Comparison of ENCODE assay signal across 10 cellular contexts in genomic region chr12:30515351-30515750, GRCh38.
A peak's percentile ranks its signal among the peaks of the same experiment; 100 is the strongest.
DNase-seq lines count a peak whose midpoint lies in the region; ATAC-seq and TF ChIP-seq lines count a peak whose summit lies in the region.
"Had no signal": no experiment of that assay in that cellular context is flagged by ENCODE, and none has a peak within 500 bp of the region (broad histone marks: within the 10 kb centered on the region; RNA-seq: fewer than 3 reads in every experiment).

No MANE protein-coding gene starts in this region.

- no peak overlapping the region for H2BK120ac ChIP-seq in mesenchymal stem cell (ENCODE audit: low read depth, low read length)

- no peak for TF ChIP-seq EP300 in stomach (IDR thresholded peaks at IDR 0.05)

- H3K4me3 ChIP-seq in DOHH2 (ENCODE audit: low read length) (no peak overlapping the region), body of pancreas (no peak overlapping the region), mesenchymal stem cell (ENCODE audit: insufficient read depth in 1 of 2, low read depth in 1 of 2, low read length in 2 of 2) (no peak overlapping the region), stomach (no peak overlapping the region)
- H3K4me3 ChIP-seq: upper lobe of left lung had no signal

- H2AK5ac ChIP-seq in mesenchymal stem cell (ENCODE audit: low read length, severe bottlenecking), result no peak overlapping the region

- no peak overlapping the region for H3K18ac ChIP-seq in mesenchymal stem cell (ENCODE audit: low read depth in 1 of 2, low read length in 2 of 2)

- H4K8ac ChIP-seq in mesenchymal stem cell (ENCODE audit: low read length), result no peak overlapping the region

- no peak overlapping the region for H4K91ac ChIP-seq in mesenchymal stem cell (ENCODE audit: low read length)

- H3K4ac ChIP-seq in mesenchymal stem cell (ENCODE audit: low read depth in 1 of 2, low read length in 2 of 2), result no peak overlapping the region

- no peak overlapping the region for H3K14ac ChIP-seq in mesenchymal stem cell (ENCODE audit: low read length in 2 of 2)

- H3K79me2 ChIP-seq in DOHH2 (ENCODE audit: control insufficient read depth, low read length), result no peaks in the 10 kb centered on the region

- no peaks in the 10 kb centered on the region for H3K4me1 Mint-ChIP-seq in Calu3 (ENCODE audit: low read depth, unreplicated experiment)

- no peak overlapping the region for H3K27ac ChIP-seq in DOHH2 (ENCODE audit: low read depth, low read length)
- no peak overlapping the region for H3K27ac ChIP-seq in body of pancreas
- H3K27ac ChIP-seq in mesenchymal stem cell (ENCODE audit: low read length, poor library complexity, severe bottlenecking), result no peak overlapping the region
- H3K27ac ChIP-seq in stomach, result no peak overlapping the region
- H3K27ac ChIP-seq: upper lobe of left lung had no signal

- no peaks in the 10 kb centered on the region for H3K27me3 ChIP-seq in DOHH2 (ENCODE audit: control insufficient read depth, low read length)
- H3K27me3 ChIP-seq in body of pancreas, result no peaks in the 10 kb centered on the region
- H3K27me3 ChIP-seq in mesenchymal stem cell (ENCODE audit: control insufficient read depth in 1 of 2, insufficient read depth in 1 of 2, low read length in 2 of 2), result no peaks in the 10 kb centered on the region
- H3K27me3 ChIP-seq in stomach, result no peaks in the 10 kb centered on the region
- H3K27me3 ChIP-seq: upper lobe of left lung had no signal

- no peaks in the 10 kb centered on the region for H4K20me1 ChIP-seq in DOHH2 (ENCODE audit: control insufficient read depth, insufficient read depth, low read depth, low read length)

- no peak overlapping the region for H2BK12ac ChIP-seq in mesenchymal stem cell (ENCODE audit: low read length in 2 of 2)

- H3K27me3 Mint-ChIP-seq in Calu3 (ENCODE audit: unreplicated experiment), result no peaks in the 10 kb centered on the region

- CTCF ChIA-PET in Calu3 (lab: Charles Lee), result no interaction called here

- BruUV-seq in Calu3 (replicated peaks; lab: Mats Ljungman, UMichigan), result no TSS peak

- H2BK15ac ChIP-seq in mesenchymal stem cell (ENCODE audit: low read depth, poor library complexity, severe bottlenecking), result no peak overlapping the region

- no peak for TF ChIP-seq POLR2A in body of pancreas (IDR thresholded peaks at IDR 0.05)
- TF ChIP-seq POLR2A in stomach (IDR thresholded peaks at IDR 0.05), result no peak

- no peak overlapping the region for H3K27ac Mint-ChIP-seq in Calu3 (ENCODE audit: unreplicated experiment)

- no peak overlapping the region for H2AFZ ChIP-seq in mesenchymal stem cell (ENCODE audit: low read depth, low read length)

- H3F3A ChIP-seq in DOHH2 (ENCODE audit: control insufficient read depth, insufficient read depth), result no peaks in the 10 kb centered on the region

- H3K9me3 ChIP-seq in DOHH2 (ENCODE audit: control insufficient read depth, insufficient read depth, low read length), result no peaks in the 10 kb centered on the region
- H3K9me3 ChIP-seq in body of pancreas, result no peaks in the 10 kb centered on the region
- no peaks in the 10 kb centered on the region for H3K9me3 ChIP-seq in mesenchymal stem cell (ENCODE audit: control insufficient read depth, low read length)
- H3K9me3 ChIP-seq in stomach, result no peaks in the 10 kb centered on the region
- H3K9me3 ChIP-seq: upper lobe of left lung had no signal

- no peak overlapping the region for H3K23ac ChIP-seq in mesenchymal stem cell (ENCODE audit: low read length in 2 of 2)

- intact Hi-C loops in body of pancreas (cut with DNase I), result no loop called here
- intact Hi-C loops in stomach (cut with DNase I; ENCODE audit: low total_unique reads), result no loop called here
- intact Hi-C loops in Calu3 (cut with micrococcal nuclease; ENCODE audit: unreplicated experiment), result no loop called here

- H3K9me3 Mint-ChIP-seq in Calu3 (ENCODE audit: low read depth, unreplicated experiment), result no peaks in the 10 kb centered on the region

- H3K4me2 ChIP-seq in DOHH2 (ENCODE audit: low read length), result no peak overlapping the region
- no peak overlapping the region for H3K4me2 ChIP-seq in mesenchymal stem cell (ENCODE audit: low read length, poor library complexity, severe bottlenecking)

- no peak for ATAC-seq in body of pancreas
- no peak for ATAC-seq in HG02759 (IDR thresholded peaks at IDR 0.05; ENCODE audit: unreplicated experiment)

- H3K36me3 Mint-ChIP-seq in Calu3 (ENCODE audit: insufficient read depth, unreplicated experiment), result no peaks in the 10 kb centered on the region

- H3K4me3 Mint-ChIP-seq in Calu3 (ENCODE audit: low read depth, unreplicated experiment), result no peak overlapping the region

- H3K79me1 ChIP-seq in mesenchymal stem cell (replicated peaks; ENCODE audit: low read length, poor library complexity, severe bottlenecking), result no peaks in the 10 kb centered on the region

- TF ChIP-seq CTCF in DOHH2 (IDR thresholded peaks at IDR 0.05; ENCODE audit: low read depth, low read length, poor library complexity, severe bottlenecking) (peak; percentile 17), body of pancreas (IDR thresholded peaks at IDR 0.05) (peak in 4 of 7 experiments; percentile 30 to 41 (median 36)), stomach (IDR thresholded peaks at IDR 0.05) (no peak), Calu3 (IDR thresholded peaks at IDR 0.05; ENCODE audit: unreplicated experiment) (no peak)

- peak overlapping the region; percentile 20 for H3K9ac ChIP-seq in mesenchymal stem cell (ENCODE audit: low read length)

- no peaks in the 10 kb centered on the region for H3K9me2 ChIP-seq in DOHH2 (replicated peaks; ENCODE audit: control insufficient read depth, low read length)

- H2BK5ac ChIP-seq in mesenchymal stem cell (ENCODE audit: low read depth, low read length, poor library complexity, severe bottlenecking), result no peak overlapping the region

- H3K36me3 ChIP-seq in DOHH2 (ENCODE audit: control insufficient read depth, low read length) (no peaks in the 10 kb centered on the region), body of pancreas (replicated peaks in 1 of 2; ENCODE audit: insufficient read depth in 1 of 2, low read depth in 2 of 2) (no peaks in the 10 kb centered on the region), mesenchymal stem cell (ENCODE audit: control insufficient read depth in 1 of 2, insufficient read depth in 2 of 2, low read depth in 1 of 2, low read length in 2 of 2) (no peaks in the 10 kb centered on the region), stomach (no peaks in the 10 kb centered on the region)
- H3K36me3 ChIP-seq: upper lobe of left lung had no signal

- H3K4me1 ChIP-seq in DOHH2 (ENCODE audit: control insufficient read depth, low read length), result no peaks in the 10 kb centered on the region
- H3K4me1 ChIP-seq in body of pancreas, result peaks cover 58% of the 10 kb centered on the region
- H3K4me1 ChIP-seq in mesenchymal stem cell (ENCODE audit: control insufficient read depth, insufficient read depth, low read depth, low read length), result no peaks in the 10 kb centered on the region
- peaks cover 7 to 23% (median 11%) of the 10 kb centered on the region in 4 donors for H3K4me1 ChIP-seq in stomach
- H3K4me1 ChIP-seq: upper lobe of left lung had no signal

- WGBS in body of pancreas, 2 donors, result 46 to 48% methylated on average over 2 of the region's 2 CpGs
- no CpG with 5 or more reads among the region's 2 CpGs for WGBS in mesenchymal stem cell
- 53 to 73% (median 65%) methylated on average over 2 of the region's 2 CpGs for WGBS in stomach, 5 donors

- peak; percentile 27 for DNase-seq in LHCN-M2 (ENCODE audit: low read depth)
- no peak for DNase-seq in body of pancreas
- peak; percentile 39 for DNase-seq in mesenchymal stem cell
- DNase-seq in stomach, result no peak
- DNase-seq in NCI-H510A (lab: John Stamatoyannopoulos, UW), result no peak
- no peak for DNase-seq in Calu3
- DNase-seq: stimulated activated CD4-positive, alpha-beta T cell treated with anti-CD3 and anti-CD28 coated beads, Interleukin-4, amount 100 ng/mL, for 4 hours; upper lobe of left lung had no signal

Comparison
In these comparisons a context has a peak if more than half of its experiments do, and no peak if none do; other contexts are left out.
1. CTCF ChIP-seq: peak in DOHH2 (single experiment) and body of pancreas (4 of 7); none in stomach (0 of 7) and Calu3 (single experiment).
2. DNase-seq: peak in LHCN-M2 (single experiment) and mesenchymal stem cell (single experiment); none in body of pancreas (0 of 4), stomach (single experiment), NCI-H510A (single experiment) and Calu3 (single experiment).